2 cellular contexts compared by ENCODE assay signal in genomic region chr13:36319793-36320192, GRCh38. TPM values are rescaled to one million over a fixed set of nuclear protein-coding genes. Genes with fewer than 3 reads are reported as not detected.
"Had no signal": no experiment of that assay in that cellular context is flagged by ENCODE, and none has a peak within 500 bp of the region (broad histone marks: within the 10 kb centered on the region; RNA-seq: fewer than 3 reads in every experiment).

No MANE protein-coding gene starts in this region.

RNA-seq across cellular contexts. Expression of gene CCDC169, which starts 22.2 kb away (rescaled TPM):
- total RNA-seq: vagina had no signal
- polyA plus RNA-seq: liver had no signal
